In genomic region chr17:59287887-59288286, GRCh38 we compare ENCODE assay signal across 17 cellular contexts.
"Had no signal": no experiment of that assay in that cellular context is flagged by ENCODE, and none has a peak within 500 bp of the region (broad histone marks: within the 10 kb centered on the region; RNA-seq: fewer than 3 reads in every experiment).

No MANE protein-coding gene starts in this region.

- H3K36me3 ChIP-seq: colonic mucosa, gastroesophageal sphincter, heart left ventricle, prostate gland, tibial nerve, vagina had no signal

- H3K9me3 ChIP-seq: colonic mucosa, gastroesophageal sphincter, heart left ventricle, prostate gland, tibial nerve, vagina had no signal

- H3K27me3 ChIP-seq: colonic mucosa, gastroesophageal sphincter, heart left ventricle, tibial nerve, vagina had no signal

- H3K4me1 ChIP-seq: gastroesophageal sphincter, prostate gland, tibial nerve, vagina had no signal

- H3K4me3 ChIP-seq: colonic mucosa, gastroesophageal sphincter, heart left ventricle, prostate gland, tibial nerve, vagina had no signal

- H3K27ac ChIP-seq: colonic mucosa, gastroesophageal sphincter, prostate gland, vagina had no signal

- DNase-seq: activated CD4-positive, alpha-beta T cell treated with anti-CD3 and anti-CD28 coated beads, Interleukin-2, amount 10 ng/mL, durations not matched to agents 7 days and 5 days; activated CD8-positive, alpha-beta T cell treated with anti-CD3 and anti-CD28 coated beads, Interleukin-2, amount 10 ng/mL, durations not matched to agents 7 days and 5 days; activated naive CD4-positive, alpha-beta T cell treated with Interleukin-2 at 50 U/mL for 16 hours; activated T-cell treated with anti-CD3 and anti-CD28 coated beads, Interleukin-2, amount 50 U/mL, for 24 hours; central memory CD4-positive, alpha-beta T cell; colonic mucosa; heart left ventricle; immature natural killer cell; kidney glomerular epithelial cell; right cardiac atrium; stimulated activated CD4-positive, alpha-beta T cell treated with anti-CD3 and anti-CD28 coated beads, Interleukin-15, amount 100 ng/mL, for 24 hours; stimulated activated CD4-positive, alpha-beta T cell treated with anti-CD3 and anti-CD28 coated beads, Interleukin-2, amount 100 ng/mL, for 48 hours; T1000 had no signal
